In genomic region chr4:24967346-24967745, GRCh38 we compare ENCODE assay signal across 34 cellular contexts.
"Had no signal": no experiment of that assay in that cellular context is flagged by ENCODE, and none has a peak within 500 bp of the region (broad histone marks: within the 10 kb centered on the region; RNA-seq: fewer than 3 reads in every experiment).

No MANE protein-coding gene starts in this region.

- H3K4me3 ChIP-seq: MG63 had no signal

- H3K9me3 ChIP-seq: MG63 had no signal

- H3K27me3 ChIP-seq: MG63 had no signal

- DNase-seq: Karpas-422, Kasumi-1, MG63, MV-4-11, NCI-H1048, NCI-H1092, NCI-H1092 treated with DMSO at 0.1 percent for 48 hours, NCI-H1105, NCI-H1105 treated with DMSO at 0.1 percent for 48 hours, NCI-H1417, NCI-H1417 treated with DMSO at 0.1 percent for 48 hours, NCI-H1436, NCI-H1436 treated with DMSO at 0.1 percent for 48 hours, NCI-H146, NCI-H1694, NCI-H1694 treated with DMSO at 0.1 percent for 48 hours, NCI-H187, NCI-H187 treated with DMSO at 0.1 percent for 48 hours, NCI-H1930, NCI-H2029, NCI-H2029 treated with DMSO at 0.1 percent for 48 hours, NCI-H2081, NCI-H2081 treated with DMSO at 0.1 percent for 48 hours, NCI-H2107, NCI-H2171, NCI-H2171 treated with DMSO at 0.1 percent for 48 hours, NCI-H2227 treated with DMSO at 0.1 percent for 48 hours, NCI-H226, NCI-H345, NCI-H446, NCI-H446 treated with DMSO at 0.1 percent for 48 hours, NCI-H510A, NCI-H510A treated with DMSO at 0.1 percent for 48 hours, NCI-H524 had no signal

- H3K36me3 ChIP-seq: MG63 had no signal
